In genomic region chr3:46566040-46566631, GRCh38 we compare ENCODE assay signal across 8 cellular contexts. TPM values are rescaled to one million over a fixed set of nuclear protein-coding genes. Genes with fewer than 3 reads are reported as not detected.
DNase-seq lines count a peak whose midpoint lies in the region; ATAC-seq and TF ChIP-seq lines count a peak whose summit lies in the region.

Gene LRRC2 (minus strand): TSS chr3:46566302. CDS start chr3:46551591, 14,711 bp downstream.

- H3K9me3 Mint-ChIP-seq in activated T-cell treated with anti-CD3 and anti-CD28 coated beads, Interleukin-2, amount 50 U/mL, for 72 hours, result peaks cover 0 to 2% of the 10 kb centered on the region in 2 donors
- no peaks in the 10 kb centered on the region for H3K9me3 Mint-ChIP-seq in natural killer cell

- H3K27me3 Mint-ChIP-seq in activated T-cell treated with anti-CD3 and anti-CD28 coated beads, Interleukin-2, amount 50 U/mL, for 72 hours (ENCODE audit: low read depth), result peaks cover 48% of the 10 kb centered on the region
- H3K27me3 Mint-ChIP-seq in natural killer cell (ENCODE audit: low read depth in 2 of 2), result peaks cover 42 to 45% of the 10 kb centered on the region in 2 donors

- TF ChIP-seq CTCF in HL-60 (IDR thresholded peaks at IDR 0.05; ENCODE audit: insufficient read depth, low read length) (no peak), fibroblast of mammary gland (conservative IDR thresholded peaks at IDR 0.05; ENCODE audit: control insufficient read depth, insufficient read depth, low read depth, low read length) (no peak), natural killer cell (IDR thresholded peaks at IDR 0.05) (no peak)

- intact Hi-C loops in natural killer cell (cut with micrococcal nuclease), result no loop called here

- peak within 1 kb of the TSS; percentile 74 to 77 for H3K4me3 Mint-ChIP-seq in activated T-cell treated with anti-CD3 and anti-CD28 coated beads, Interleukin-2, amount 50 U/mL, for 72 hours
- peak within 1 kb of the TSS; percentile 55 for H3K4me3 Mint-ChIP-seq in natural killer cell

- no peak within 1 kb of the TSS for H3K27ac ChIP-seq in HL-60 (replicated peaks)

- peaks cover 10% of the 10 kb centered on the region for H3K4me1 Mint-ChIP-seq in activated T-cell treated with anti-CD3 and anti-CD28 coated beads, Interleukin-2, amount 50 U/mL, for 72 hours (ENCODE audit: low read depth)
- H3K4me1 Mint-ChIP-seq in natural killer cell, result peaks cover 5 to 7% of the 10 kb centered on the region in 2 donors

- H3K4me3 ChIP-seq in HL-60 (replicated peaks; ENCODE audit: insufficient read depth, low read length) (peak within 1 kb of the TSS; percentile 27), fibroblast of mammary gland (ENCODE audit: control insufficient read depth, low read depth, low read length) (peak within 1 kb of the TSS; percentile 45)

- peak; percentile 69 to 70 for ATAC-seq in activated T-cell treated with anti-CD3 and anti-CD28 coated beads, Interleukin-2, amount 50 U/mL, for 72 hours (replicated peaks in 1 of 2)
- ATAC-seq in natural killer cell (peak; percentile 50 to 87 (median 72)), HG03565 (IDR thresholded peaks at IDR 0.05; ENCODE audit: unreplicated experiment) (no peak), GM21423 (IDR thresholded peaks at IDR 0.05; ENCODE audit: unreplicated experiment) (no peak)

- DNase-seq in 8988T, result peak; percentile 34
- DNase-seq in HL-60 (ENCODE audit: low read depth in 1 of 2, low spot score in 1 of 2), result no peak
- DNase-seq in activated T-cell treated with anti-CD3 and anti-CD28 coated beads, Interleukin-2, amount 50 U/mL, for 72 hours, result peak; percentile 18 to 19
- DNase-seq in fibroblast of mammary gland (ENCODE audit: low read depth), result peak; percentile 66
- DNase-seq in natural killer cell, result no peak
- DNase-seq in HPDE6-E6E7 (ENCODE audit: extremely low spot score), result no peak

- no peak within 1 kb of the TSS for H3K27ac Mint-ChIP-seq in activated T-cell treated with anti-CD3 and anti-CD28 coated beads, Interleukin-2, amount 50 U/mL, for 72 hours
- no peak within 1 kb of the TSS for H3K27ac Mint-ChIP-seq in natural killer cell

- peaks cover 18% of the 10 kb centered on the region for H3K27me3 ChIP-seq in HL-60 (ENCODE audit: insufficient read depth, poor library complexity, severe bottlenecking)

- H3K36me3 Mint-ChIP-seq in activated T-cell treated with anti-CD3 and anti-CD28 coated beads, Interleukin-2, amount 50 U/mL, for 72 hours (ENCODE audit: insufficient read depth in 2 of 2), result no peaks in the 10 kb centered on the region
- H3K36me3 Mint-ChIP-seq in natural killer cell, result no peaks in the 10 kb centered on the region

RNA-seq across cellular contexts. Expression of gene LRRC2, which starts in this region (rescaled TPM):
- total RNA-seq in activated T-cell treated with anti-CD3 and anti-CD28 coated beads, Interleukin-2, amount 50 U/mL, for 72 hours, result under 1 TPM in 1 of 2 donors, not detected in 1; 0.19 TPM
- under 1 TPM in 1 of 3 donors, not detected in 2; 0.18 TPM for total RNA-seq in natural killer cell

Comparison
In these comparisons a context has a peak if more than half of its experiments do, and no peak if none do; other contexts are left out.
1. Peak in DNase-seq and ATAC-seq in activated T-cell treated with anti-CD3 and anti-CD28 coated beads, Interleukin-2, amount 50 U/mL, for 72 hours; RNA of the gene not detected or under 1 TPM.
2. Peak in ATAC-seq in natural killer cell; RNA of the gene not detected or under 1 TPM.
3. DNase-seq: peak in 8988T (single experiment) and fibroblast of mammary gland (single experiment); none in HL-60 (0 of 2), natural killer cell (single experiment) and HPDE6-E6E7 (single experiment).